1 cellular context compared by ENCODE assay signal in the genomic region with DNA sequence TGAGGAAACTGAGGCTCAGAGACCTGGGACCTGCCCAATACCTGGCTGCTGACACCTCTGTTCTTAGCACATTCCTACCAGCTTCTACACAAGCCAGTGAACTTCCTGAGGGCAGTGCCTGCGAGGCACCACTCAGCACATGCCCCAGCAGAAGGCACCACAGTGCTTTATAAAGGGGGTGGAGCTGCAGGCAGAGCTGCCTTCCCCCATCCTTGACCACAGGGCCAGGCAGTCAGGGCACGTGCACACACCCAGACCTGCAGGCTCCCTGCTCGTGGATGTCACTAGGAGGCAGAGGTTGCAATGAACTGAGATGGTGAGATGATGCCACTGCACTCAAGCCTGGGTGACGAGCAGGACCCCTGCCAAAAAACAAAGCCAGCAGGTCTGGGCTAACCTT.
TF ChIP-seq lines count a peak whose summit lies in the region.

No MANE protein-coding gene starts in this region.

TF ChIP-seq in HepG2, 621 proteins besides CTCF, POLR2A, EP300 and RAD21:
- no peak for TF ChIP-seq ZFP90 (CRISPR knock-in tag; IDR thresholded peaks at IDR 0.05; ENCODE audit: borderline replicate concordance)
- TF ChIP-seq SRF (IDR thresholded peaks at IDR 0.05; ENCODE audit: low read depth, low read length), result no peak
- TF ChIP-seq ZFX (CRISPR knock-in tag; IDR thresholded peaks at IDR 0.05; ENCODE audit: low read depth), result no peak
- TF ChIP-seq ZNF274 (CRISPR knock-in tag; IDR thresholded peaks at IDR 0.05), result no peak
- TF ChIP-seq CHD4 (IDR thresholded peaks at IDR 0.05; ENCODE audit: borderline replicate concordance, low read length), result no peak
- peak; percentile 72 for TF ChIP-seq BHLHE40 (IDR thresholded peaks at IDR 0.05; ENCODE audit: low read length)
- TF ChIP-seq ZNF800 (CRISPR knock-in tag; IDR thresholded peaks at IDR 0.05), result no peak
- TF ChIP-seq ZNF687 (CRISPR knock-in tag; IDR thresholded peaks at IDR 0.05), result peak; percentile 32
- TF ChIP-seq, protein P1, sequence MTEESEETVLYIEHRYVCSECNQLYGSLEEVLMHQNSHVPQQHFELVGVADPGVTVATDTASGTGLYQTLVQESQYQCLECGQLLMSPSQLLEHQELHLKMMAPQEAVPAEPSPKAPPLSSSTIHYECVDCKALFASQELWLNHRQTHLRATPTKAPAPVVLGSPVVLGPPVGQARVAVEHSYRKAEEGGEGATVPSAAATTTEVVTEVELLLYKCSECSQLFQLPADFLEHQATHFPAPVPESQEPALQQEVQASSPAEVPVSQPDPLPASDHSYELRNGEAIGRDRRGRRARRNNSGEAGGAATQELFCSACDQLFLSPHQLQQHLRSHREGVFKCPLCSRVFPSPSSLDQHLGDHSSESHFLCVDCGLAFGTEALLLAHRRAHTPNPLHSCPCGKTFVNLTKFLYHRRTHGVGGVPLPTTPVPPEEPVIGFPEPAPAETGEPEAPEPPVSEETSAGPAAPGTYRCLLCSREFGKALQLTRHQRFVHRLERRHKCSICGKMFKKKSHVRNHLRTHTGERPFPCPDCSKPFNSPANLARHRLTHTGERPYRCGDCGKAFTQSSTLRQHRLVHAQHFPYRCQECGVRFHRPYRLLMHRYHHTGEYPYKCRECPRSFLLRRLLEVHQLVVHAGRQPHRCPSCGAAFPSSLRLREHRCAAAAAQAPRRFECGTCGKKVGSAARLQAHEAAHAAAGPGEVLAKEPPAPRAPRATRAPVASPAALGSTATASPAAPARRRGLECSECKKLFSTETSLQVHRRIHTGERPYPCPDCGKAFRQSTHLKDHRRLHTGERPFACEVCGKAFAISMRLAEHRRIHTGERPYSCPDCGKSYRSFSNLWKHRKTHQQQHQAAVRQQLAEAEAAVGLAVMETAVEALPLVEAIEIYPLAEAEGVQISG (CRISPR knock-in tag; IDR thresholded peaks at IDR 0.05), result no peak
- TF ChIP-seq ZNF691 (CRISPR knock-in tag; IDR thresholded peaks at IDR 0.05; ENCODE audit: borderline replicate concordance, low read depth), result no peak
- no peak for TF ChIP-seq ZNF343 (CRISPR knock-in tag; IDR thresholded peaks at IDR 0.05)
TF ChIP-seq in HepG2: peak in this region for 2.
